In the genomic region with DNA sequence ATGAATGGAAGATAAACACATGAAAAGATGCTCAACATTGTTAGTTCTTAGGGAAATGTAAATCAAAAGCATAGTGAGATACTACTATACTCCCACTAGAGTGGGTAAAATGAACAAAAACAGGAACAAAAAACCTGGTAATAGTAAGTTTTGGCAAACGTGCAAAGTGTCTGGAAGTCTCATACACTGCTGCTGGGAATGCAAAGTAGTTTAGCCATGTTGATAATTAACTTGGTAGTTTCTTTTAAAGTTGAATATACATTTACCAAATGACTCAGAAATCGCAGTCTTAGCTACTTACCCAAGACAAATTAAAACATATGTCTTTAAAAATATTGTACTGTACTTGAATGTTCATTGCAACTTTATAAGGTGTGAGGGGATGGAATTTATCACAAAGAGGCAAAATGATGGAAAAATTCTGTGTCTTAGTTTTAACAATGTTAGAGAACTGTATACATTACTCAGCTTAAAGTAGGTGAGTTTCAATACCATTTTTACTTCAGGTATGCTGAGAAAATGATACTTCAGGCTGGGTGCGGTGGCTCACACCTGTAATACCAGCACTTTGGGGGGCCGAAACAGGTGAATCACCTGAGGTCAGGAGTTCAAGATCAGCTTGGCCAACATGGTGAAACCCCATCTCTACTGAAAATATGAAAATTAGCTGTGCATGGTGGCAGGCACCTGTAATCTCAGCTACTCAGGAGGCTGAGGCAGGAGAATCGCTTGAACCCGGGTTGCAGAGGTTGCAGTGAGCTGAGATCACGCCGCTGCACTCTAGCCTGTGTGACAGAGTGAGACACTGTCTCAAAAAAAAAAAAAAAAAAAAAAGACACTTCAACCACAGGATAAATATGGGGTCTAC, we compare ENCODE assay signal across 14 cellular contexts.
DNase-seq lines count a peak whose midpoint lies in the region; ATAC-seq, FAIRE-seq and TF ChIP-seq lines count a peak whose summit lies in the region.
"Had no signal": no experiment of that assay in that cellular context is flagged by ENCODE, and none has a peak within 500 bp of the region (broad histone marks: within the 10 kb centered on the region; RNA-seq: fewer than 3 reads in every experiment).

No MANE protein-coding gene starts in this region.

- in situ Hi-C loops in KBM-7 (cut with MboI; ENCODE audit: low pct_unique_long_range_greater_than_20kb, low sequenced_read_pairs) = no loop called here

- H3K4me1 Mint-ChIP-seq in activated T-cell treated with anti-CD3 and anti-CD28 coated beads, Interleukin-2, amount 50 U/mL, for 24 hours (ENCODE audit: low read depth) = no peaks in the 10 kb centered on the region
- H3K4me1 Mint-ChIP-seq in nephron progenitor cell = no peaks in the 10 kb centered on the region
- H3K4me1 Mint-ChIP-seq: IgD-negative memory B cell; stimulated activated memory B cell treated with anti-CD40 and anti-IgM and Interleukin-4, amounts not matched to agents 10 μg/mL and 1 μg/mL and 100 μg/mL, for 72 hours had no signal

- H3K9me3 Mint-ChIP-seq in activated T-cell treated with anti-CD3 and anti-CD28 coated beads, Interleukin-2, amount 50 U/mL, for 24 hours = peaks cover 3% of the 10 kb centered on the region
- peaks cover 5% of the 10 kb centered on the region for H3K9me3 Mint-ChIP-seq in nephron progenitor cell

- no peak overlapping the region for H3K4me3 Mint-ChIP-seq in activated T-cell treated with anti-CD3 and anti-CD28 coated beads, Interleukin-2, amount 50 U/mL, for 24 hours
- no peak overlapping the region for H3K4me3 Mint-ChIP-seq in nephron progenitor cell
- H3K4me3 Mint-ChIP-seq: IgD-negative memory B cell; stimulated activated memory B cell treated with anti-CD40 and anti-IgM and Interleukin-4, amounts not matched to agents 10 μg/mL and 1 μg/mL and 100 μg/mL, for 72 hours had no signal

- ATAC-seq in GM19452 (IDR thresholded peaks at IDR 0.05; ENCODE audit: unreplicated experiment) (peak; percentile 97), HG02840 (IDR thresholded peaks at IDR 0.05; ENCODE audit: low FRiP score, unreplicated experiment) (peak; percentile 92), HG03442 (IDR thresholded peaks at IDR 0.05; ENCODE audit: unreplicated experiment) (peak; percentile 83), Right ventricle myocardium inferior (no peak)
- ATAC-seq: stimulated activated memory B cell treated with anti-CD40 and anti-IgM and Interleukin-4, amounts not matched to agents 10 μg/mL and 1 μg/mL and 100 μg/mL, for 72 hours had no signal

- no peak for TF ChIP-seq CTCF in nephron progenitor cell (IDR thresholded peaks at IDR 0.05)

- no peak overlapping the region for H3K27ac Mint-ChIP-seq in activated T-cell treated with anti-CD3 and anti-CD28 coated beads, Interleukin-2, amount 50 U/mL, for 24 hours
- H3K27ac Mint-ChIP-seq in nephron progenitor cell = no peak overlapping the region
- H3K27ac Mint-ChIP-seq: IgD-negative memory B cell; stimulated activated memory B cell treated with anti-CD40 and anti-IgM and Interleukin-4, amounts not matched to agents 10 μg/mL and 1 μg/mL and 100 μg/mL, for 72 hours had no signal

- DNase-seq in GM12892 (ENCODE audit: insufficient read length) = no peak
- no peak for DNase-seq in activated T-cell treated with anti-CD3 and anti-CD28 coated beads, Interleukin-2, amount 50 U/mL, for 24 hours
- DNase-seq in Right ventricle myocardium inferior (ENCODE audit: missing footprints) = no peak
- DNase-seq in KBM-7 = no peak
- no peak for DNase-seq in nephron progenitor cell
- DNase-seq: amniotic stem cell, DMS53, NCI-H2029, T-helper 2 cell had no signal

- H3K27me3 Mint-ChIP-seq in activated T-cell treated with anti-CD3 and anti-CD28 coated beads, Interleukin-2, amount 50 U/mL, for 24 hours = peaks cover 22% of the 10 kb centered on the region
- peaks cover 11% of the 10 kb centered on the region for H3K27me3 Mint-ChIP-seq in nephron progenitor cell (ENCODE audit: low read depth, poor library complexity)
- H3K27me3 Mint-ChIP-seq: IgD-negative memory B cell had no signal

- no peak for TF ChIP-seq POLR2A in GM12892 (IDR thresholded peaks at IDR 0.05; ENCODE audit: low read depth, low read length)

- intact Hi-C loops in Right ventricle myocardium inferior (cut with DNase I) = no loop called here

- H3K36me3 Mint-ChIP-seq in activated T-cell treated with anti-CD3 and anti-CD28 coated beads, Interleukin-2, amount 50 U/mL, for 24 hours (ENCODE audit: low read depth) = no peaks in the 10 kb centered on the region
- no peaks in the 10 kb centered on the region for H3K36me3 Mint-ChIP-seq in nephron progenitor cell (ENCODE audit: low read depth)
- H3K36me3 Mint-ChIP-seq: IgD-negative memory B cell; stimulated activated memory B cell treated with anti-CD40 and anti-IgM and Interleukin-4, amounts not matched to agents 10 μg/mL and 1 μg/mL and 100 μg/mL, for 72 hours had no signal

- FAIRE-seq in GM12892 (lab: Jason Lieb, UNC) = peak; percentile 17
